19 cellular contexts compared by ENCODE assay signal in the genomic region with DNA sequence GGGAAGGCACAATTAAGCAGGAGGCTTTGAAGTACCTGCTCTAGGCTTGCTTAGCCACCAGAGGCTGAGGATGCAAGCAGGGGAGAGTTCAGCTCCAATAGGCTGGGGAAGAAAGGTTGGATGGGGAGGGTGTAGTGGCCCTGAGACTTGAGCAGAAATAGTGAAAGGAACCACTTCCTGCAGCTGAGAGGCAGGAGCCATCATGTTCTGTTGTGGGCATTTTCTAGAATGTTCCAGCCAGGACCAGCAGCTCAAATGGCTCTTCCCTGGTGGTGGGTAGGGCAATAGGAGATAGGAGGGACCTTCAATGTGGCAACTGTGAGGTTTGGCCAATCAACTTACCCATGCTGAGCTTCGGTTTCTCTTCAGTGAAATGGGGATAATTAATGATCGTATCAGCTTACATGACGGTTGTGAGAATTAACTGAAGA.
DNase-seq lines count a peak whose midpoint lies in the region; ATAC-seq, FAIRE-seq and TF ChIP-seq lines count a peak whose summit lies in the region.
"Had no signal": no experiment of that assay in that cellular context is flagged by ENCODE, and none has a peak within 500 bp of the region (broad histone marks: within the 10 kb centered on the region; RNA-seq: fewer than 3 reads in every experiment).

No MANE protein-coding gene starts in this region.

- dilution Hi-C loops in mammary epithelial cell (cut with HindIII; ENCODE audit: low sequenced_read_pairs): no loop called here

- no peak overlapping the region for H3K27ac ChIP-seq in mammary epithelial cell (ENCODE audit: insufficient read depth, low read depth, low read length)
- H3K27ac ChIP-seq: brain microvascular endothelial cell, ovary had no signal

- no peak overlapping the region for H3K4me2 ChIP-seq in mammary epithelial cell (ENCODE audit: insufficient read depth, low read depth, low read length)
- H3K4me2 ChIP-seq: smooth muscle cell had no signal

- H3K36me3 Mint-ChIP-seq in stimulated activated memory B cell treated with anti-CD40 and anti-IgM and Interleukin-4, amounts not matched to agents 10 μg/mL and 1 μg/mL and 100 μg/mL, for 72 hours: peaks cover 4% of the 10 kb centered on the region
- peaks cover 12% of the 10 kb centered on the region for H3K36me3 Mint-ChIP-seq in osteocyte (ENCODE audit: unreplicated experiment)

- FAIRE-seq in HTR-8/SVneo (lab: Jason Lieb, UNC): no peak
- FAIRE-seq: D721Med had no signal

- WGBS in mammary epithelial cell (ENCODE audit: low coverage, missing lambda C conversion rate): 93% methylated on average over 3 of the region's 3 CpGs

- H2AFZ ChIP-seq in mammary epithelial cell (ENCODE audit: low read depth, low read length): peak overlapping the region; percentile 15

- H3K4me1 ChIP-seq in mammary epithelial cell (ENCODE audit: insufficient read depth, low read length): peaks cover 6% of the 10 kb centered on the region

- H3K79me2 ChIP-seq in mammary epithelial cell (ENCODE audit: insufficient read depth, low read length): no peaks in the 10 kb centered on the region

- H3K27me3 ChIP-seq in mammary epithelial cell (ENCODE audit: insufficient read depth, low read length): no peaks in the 10 kb centered on the region
- H3K27me3 ChIP-seq: brain microvascular endothelial cell, MG63, ovary had no signal

- no peaks in the 10 kb centered on the region for H3K36me3 ChIP-seq in mammary epithelial cell (ENCODE audit: insufficient read depth, low read length)
- H3K36me3 ChIP-seq: brain microvascular endothelial cell, MG63, ovary had no signal

- intact Hi-C loops in mammary epithelial cell (cut with micrococcal nuclease): no loop called here

- H3K9me3 ChIP-seq in mammary epithelial cell (replicated peaks; ENCODE audit: insufficient read depth, low read length): no peaks in the 10 kb centered on the region
- H3K9me3 ChIP-seq: MG63, ovary had no signal

- H4K20me1 ChIP-seq in mammary epithelial cell (ENCODE audit: insufficient read depth, low read length): no peaks in the 10 kb centered on the region

- in situ Hi-C loops in mammary epithelial cell (cut with MboI; ENCODE audit: low sequenced_read_pairs in 2 of 2): no loop called here

- TF ChIP-seq CTCF in mammary epithelial cell (conservative IDR thresholded peaks at IDR 0.05 in 1 of 2, IDR thresholded peaks at IDR 0.05 in 1 of 2; ENCODE audit: extremely low read depth in 1 of 2, insufficient read depth in 1 of 2, low read depth in 1 of 2, low read length in 2 of 2) (no peak), osteocyte (IDR thresholded peaks at IDR 0.05) (no peak)

- H3K4me3 ChIP-seq in mammary epithelial cell (replicated peaks in 1 of 3; ENCODE audit: insufficient read depth in 1 of 3, low read depth in 2 of 3, low read length in 3 of 3): no peak overlapping the region
- H3K4me3 ChIP-seq: MG63, ovary, smooth muscle cell had no signal

- ATAC-seq in stimulated activated memory B cell treated with anti-CD40 and anti-IgM and Interleukin-4, amounts not matched to agents 10 μg/mL and 1 μg/mL and 100 μg/mL, for 72 hours: no peak
- ATAC-seq: activated CD8-positive, alpha-beta T cell treated with anti-CD3 and anti-CD28 coated beads, Interleukin-2, amount 10 ng/mL, durations not matched to agents 7 days and 5 days; effector memory CD8-positive, alpha-beta T cell had no signal

- H3K4me3 Mint-ChIP-seq in stimulated activated memory B cell treated with anti-CD40 and anti-IgM and Interleukin-4, amounts not matched to agents 10 μg/mL and 1 μg/mL and 100 μg/mL, for 72 hours: no peak overlapping the region
- no peak overlapping the region for H3K4me3 Mint-ChIP-seq in osteocyte (ENCODE audit: unreplicated experiment)
- H3K4me3 Mint-ChIP-seq: activated CD8-positive, alpha-beta T cell treated with anti-CD3 and anti-CD28 coated beads, Interleukin-2, amount 10 ng/mL, durations not matched to agents 7 days and 5 days; effector memory CD8-positive, alpha-beta T cell; H9; immature natural killer cell had no signal

- H3K4me1 Mint-ChIP-seq in stimulated activated memory B cell treated with anti-CD40 and anti-IgM and Interleukin-4, amounts not matched to agents 10 μg/mL and 1 μg/mL and 100 μg/mL, for 72 hours: peaks cover 41% of the 10 kb centered on the region
- H3K4me1 Mint-ChIP-seq in osteocyte (ENCODE audit: unreplicated experiment): no peaks in the 10 kb centered on the region

- H3K9ac ChIP-seq in mammary epithelial cell (ENCODE audit: insufficient read depth, low read length): no peak overlapping the region

- no peaks in the 10 kb centered on the region for H3K9me3 Mint-ChIP-seq in stimulated activated memory B cell treated with anti-CD40 and anti-IgM and Interleukin-4, amounts not matched to agents 10 μg/mL and 1 μg/mL and 100 μg/mL, for 72 hours
- peaks cover 9% of the 10 kb centered on the region for H3K9me3 Mint-ChIP-seq in osteocyte (ENCODE audit: unreplicated experiment)
- H3K9me3 Mint-ChIP-seq: effector memory CD8-positive, alpha-beta T cell; H9; immature natural killer cell had no signal

- DNase-seq in NCI-H345 (lab: John Stamatoyannopoulos, UW) (peak; percentile 9), NCI-H345 treated with DMSO at 0.1 percent for 48 hours (lab: John Stamatoyannopoulos, UW; ENCODE audit: unreplicated experiment) (no peak), NCI-H1436 treated with DMSO at 0.1 percent for 48 hours (lab: John Stamatoyannopoulos, UW) (peak; percentile 92), mammary epithelial cell (no peak), osteocyte (ENCODE audit: extremely low spot score, unreplicated experiment) (no peak), HTR-8/SVneo (ENCODE audit: insufficient read length, low spot score) (no peak)
- no peak for DNase-seq in activated CD4-positive, alpha-beta T cell treated with anti-CD3 and anti-CD28 coated beads, Interleukin-2, amount 50 U/mL, for 48 hours
- DNase-seq: activated CD8-positive, alpha-beta T cell treated with anti-CD3 and anti-CD28 coated beads, Interleukin-2, amount 10 ng/mL, durations not matched to agents 7 days and 5 days; brain microvascular endothelial cell; effector memory CD8-positive, alpha-beta T cell; immature natural killer cell; MG63; NCI-H82; ovary; SHP77 had no signal

- CTCF ChIA-PET in mammary epithelial cell (lab: Charles Lee; ENCODE audit: low non-redundant PET): no interaction called here

- H3K27ac Mint-ChIP-seq in stimulated activated memory B cell treated with anti-CD40 and anti-IgM and Interleukin-4, amounts not matched to agents 10 μg/mL and 1 μg/mL and 100 μg/mL, for 72 hours: peak overlapping the region; percentile 83
- H3K27ac Mint-ChIP-seq in osteocyte (ENCODE audit: unreplicated experiment): no peak overlapping the region
- H3K27ac Mint-ChIP-seq: activated CD8-positive, alpha-beta T cell treated with anti-CD3 and anti-CD28 coated beads, Interleukin-2, amount 10 ng/mL, durations not matched to agents 7 days and 5 days; effector memory CD8-positive, alpha-beta T cell; immature natural killer cell had no signal

- no peaks in the 10 kb centered on the region for H3K27me3 Mint-ChIP-seq in stimulated activated memory B cell treated with anti-CD40 and anti-IgM and Interleukin-4, amounts not matched to agents 10 μg/mL and 1 μg/mL and 100 μg/mL, for 72 hours
- H3K27me3 Mint-ChIP-seq in osteocyte (ENCODE audit: unreplicated experiment): no peaks in the 10 kb centered on the region
- H3K27me3 Mint-ChIP-seq: effector memory CD8-positive, alpha-beta T cell had no signal

- BruUV-seq in mammary epithelial cell (replicated peaks; lab: Mats Ljungman, UMichigan): no TSS peak

Comparison
In these comparisons a context has a peak if more than half of its experiments do, and no peak if none do; other contexts are left out.
1. DNase-seq: peak in NCI-H345 (single experiment) and NCI-H1436 treated with DMSO at 0.1 percent for 48 hours (single experiment); none in NCI-H345 treated with DMSO at 0.1 percent for 48 hours (single experiment), mammary epithelial cell (single experiment), osteocyte (single experiment), HTR-8/SVneo (single experiment) and activated CD4-positive, alpha-beta T cell treated with anti-CD3 and anti-CD28 coated beads, Interleukin-2, amount 50 U/mL, for 48 hours (0 of 2).